In genomic region chr4:85170241-85170640, GRCh38 we compare ENCODE assay signal across 22 cellular contexts.
A peak's percentile ranks its signal among the peaks of the same experiment; 100 is the strongest.
DNase-seq lines count a peak whose midpoint lies in the region; ATAC-seq, FAIRE-seq and TF ChIP-seq lines count a peak whose summit lies in the region.
"Had no signal": no experiment of that assay in that cellular context is flagged by ENCODE, and none has a peak within 500 bp of the region (broad histone marks: within the 10 kb centered on the region; RNA-seq: fewer than 3 reads in every experiment).

No MANE protein-coding gene starts in this region.

- no peaks in the 10 kb centered on the region for H3K79me2 ChIP-seq in keratinocyte (ENCODE audit: control insufficient read depth, insufficient read depth, low read length)

- DNase-seq in HPDE6-E6E7 (ENCODE audit: extremely low spot score) (peak; percentile 10), epithelial cell of esophagus (ENCODE audit: low read depth) (peak; percentile 60), keratinocyte (ENCODE audit: low read depth, low spot score) (no peak), GM20000 (ENCODE audit: low spot score) (no peak)
- DNase-seq: 8988T; ACHN; AML-193; BE2C; Calu3; CD4-positive, alpha-beta T cell; CD8-positive, alpha-beta memory T cell; DMS153; DND-41; H9 had no signal

- no peak overlapping the region for H3K27ac ChIP-seq in keratinocyte (ENCODE audit: control insufficient read depth, insufficient read depth, low read length)
- H3K27ac ChIP-seq: A549; BLaER1 treated with 17β-estradiol and CSF1 and Interleukin-3, amounts not matched to agents 10 nM and 100 nM had no signal

- H4K20me1 ChIP-seq in keratinocyte (ENCODE audit: control insufficient read depth, extremely low read depth, insufficient read depth, low read length): no peaks in the 10 kb centered on the region
- H4K20me1 ChIP-seq: BLaER1 treated with 17β-estradiol and CSF1 and Interleukin-3, amounts not matched to agents 10 nM and 100 nM had no signal

- no peaks in the 10 kb centered on the region for H3K9me1 ChIP-seq in keratinocyte (ENCODE audit: control insufficient read depth, extremely low read depth, insufficient read depth, low read length)

- peaks cover 13% of the 10 kb centered on the region for H3K4me1 ChIP-seq in keratinocyte (ENCODE audit: control insufficient read depth, extremely low read depth, insufficient read depth, low read length)
- H3K4me1 ChIP-seq: A549; BE2C; BLaER1 treated with 17β-estradiol and CSF1 and Interleukin-3, amounts not matched to agents 10 nM and 100 nM had no signal

- H3K36me3 ChIP-seq in keratinocyte (ENCODE audit: control insufficient read depth in 2 of 2, extremely low read depth in 1 of 2, insufficient read depth in 2 of 2, low read length in 2 of 2): no peaks in the 10 kb centered on the region
- H3K36me3 ChIP-seq: BE2C; BLaER1 treated with 17β-estradiol and CSF1 and Interleukin-3, amounts not matched to agents 10 nM and 100 nM had no signal

- H3K27me3 ChIP-seq in keratinocyte (ENCODE audit: control insufficient read depth, extremely low read depth, insufficient read depth, low read length): no peaks in the 10 kb centered on the region
- H3K27me3 ChIP-seq: BE2C; BLaER1 treated with 17β-estradiol and CSF1 and Interleukin-3, amounts not matched to agents 10 nM and 100 nM had no signal

- H3K4me2 ChIP-seq in keratinocyte (ENCODE audit: control insufficient read depth, extremely low read depth, insufficient read depth, low read depth, low read length): peak overlapping the region; percentile 22
- H3K4me2 ChIP-seq: A549; BLaER1 treated with 17β-estradiol and CSF1 and Interleukin-3, amounts not matched to agents 10 nM and 100 nM; GM23338 had no signal

- no peak overlapping the region for H3K9ac ChIP-seq in keratinocyte (ENCODE audit: control insufficient read depth, extremely low read depth, insufficient read depth, low read length)
- H3K9ac ChIP-seq: BLaER1 treated with 17β-estradiol and CSF1 and Interleukin-3, amounts not matched to agents 10 nM and 100 nM had no signal

- FAIRE-seq in keratinocyte (lab: Jason Lieb, UNC): no peak
- FAIRE-seq: A549, G401.6, GM12892 had no signal

- H3K9me3 ChIP-seq in keratinocyte (ENCODE audit: control insufficient read depth, low read depth, low read length): no peaks in the 10 kb centered on the region
- H3K9me3 ChIP-seq: A549, BE2C had no signal

- no peak overlapping the region for H3K4me3 ChIP-seq in epithelial cell of esophagus (ENCODE audit: low read length)
- no peak overlapping the region for H3K4me3 ChIP-seq in keratinocyte (ENCODE audit: control insufficient read depth in 2 of 3, extremely low read depth in 1 of 3, insufficient read depth in 2 of 3, low read depth in 1 of 3, low read length in 3 of 3)
- H3K4me3 ChIP-seq: A549; BLaER1 treated with 17β-estradiol and CSF1 and Interleukin-3, amounts not matched to agents 10 nM and 100 nM; GM23338 had no signal

- TF ChIP-seq CTCF in epithelial cell of esophagus (IDR thresholded peaks at IDR 0.05; ENCODE audit: insufficient read depth, low read depth, low read length, missing control alignments) (no peak), keratinocyte (optimal IDR thresholded peaks at IDR 0.05 in 1 of 3, IDR thresholded peaks at IDR 0.05 in 1 of 3, conservative IDR thresholded peaks at IDR 0.05 in 1 of 3; ENCODE audit: extremely low read depth in 1 of 3, insufficient read depth in 2 of 3, low read length in 3 of 3) (no peak), GM20000 (IDR thresholded peaks at IDR 0.05; ENCODE audit: extremely low read depth, missing control alignments) (no peak)

- dilution Hi-C loops in keratinocyte (cut with MboI; ENCODE audit: extremely low pct_ligation_motif_present, low sequenced_read_pairs): loop anchor here (25.0 kb wide), 1 partner anchor 192 kb away; no protein-coding TSS in a partner anchor

- ATAC-seq in GM21526 (IDR thresholded peaks at IDR 0.05; ENCODE audit: low FRiP score, unreplicated experiment) (no peak), HG02852 (IDR thresholded peaks at IDR 0.05; ENCODE audit: unreplicated experiment) (no peak)
- ATAC-seq: A549, GM23338, HCT116 had no signal

- H2AFZ ChIP-seq in keratinocyte (ENCODE audit: control insufficient read depth, low read length): no peak overlapping the region
- H2AFZ ChIP-seq: GM23338 had no signal

Comparison
In these comparisons a context has a peak if more than half of its experiments do, and no peak if none do; other contexts are left out.
1. DNase-seq: peak in HPDE6-E6E7 (single experiment) and epithelial cell of esophagus (single experiment); none in keratinocyte (single experiment) and GM20000 (single experiment).